In genomic region chr12:119704065-119704747, GRCh38 we compare ENCODE assay signal across 15 cellular contexts. TPM values are rescaled to one million over a fixed set of nuclear protein-coding genes. Genes with fewer than 3 reads are reported as not detected.
A peak's percentile ranks its signal among the peaks of the same experiment; 100 is the strongest.
DNase-seq lines count a peak whose midpoint lies in the region; ATAC-seq and TF ChIP-seq lines count a peak whose summit lies in the region.
"Had no signal": no experiment of that assay in that cellular context is flagged by ENCODE, and none has a peak within 500 bp of the region (broad histone marks: within the 10 kb centered on the region; RNA-seq: fewer than 3 reads in every experiment).

No MANE protein-coding gene starts in this region.

- H3K36me3 ChIP-seq in gastroesophageal sphincter (no peaks in the 10 kb centered on the region), left lung (peaks cover 0 to 32% of the 10 kb centered on the region in 2 donors)

- H3K4me3 ChIP-seq in gastroesophageal sphincter, result no peak overlapping the region
- no peak overlapping the region for H3K4me3 ChIP-seq in left lung

- intact Hi-C loops in sciatic nerve (cut with DNase I) (no loop called here), left lung (cut with DNase I) (no loop called here)

- TF ChIP-seq POLR2A in gastroesophageal sphincter (IDR thresholded peaks at IDR 0.05), result no peak
- no peak for TF ChIP-seq POLR2A in GM18505 (IDR thresholded peaks at IDR 0.05; ENCODE audit: borderline replicate concordance, extremely low read depth, insufficient read depth, insufficient read length)

- H3K27ac ChIP-seq in RWPE1 (peak overlapping the region; percentile 23; the same call in 1 of the 2 replicates), gastroesophageal sphincter (peak overlapping the region in 1 of 4 donors; percentile 19), left lung (no peak overlapping the region)

- no peak for TF ChIP-seq EP300 in gastroesophageal sphincter (IDR thresholded peaks at IDR 0.05)

- WGBS in gastroesophageal sphincter (ENCODE audit: low coverage in 1 of 2), 2 donors, result 63 to 92% methylated on average over 4 to 5 of the region's 16 CpGs

- DNase-seq in GM04503 (ENCODE audit: low read depth), result peak; percentile 35
- peak; percentile 13 for DNase-seq in RWPE1 (ENCODE audit: low spot score)
- no peak for DNase-seq in sciatic nerve (ENCODE audit: low spot score)
- no peak for DNase-seq in left lung
- DNase-seq in 8988T, result no peak
- no peak for DNase-seq in stimulated activated CD4-positive, alpha-beta T cell treated with anti-CD3 and anti-CD28 coated beads, Interleukin-2, amount 100 ng/mL, for 48 hours
- DNase-seq: activated naive CD4-positive, alpha-beta T cell treated with anti-CD3 and anti-CD28 coated beads, Interleukin-2, amount 10 ng/mL, durations not matched to agents 7 days and 5 days; CD4-positive, alpha-beta memory T cell; erythroblast; GDM1; NCI-H526; SHP77; stimulated activated naive CD8-positive, alpha-beta T cell treated with anti-CD3 and anti-CD28 coated beads, Interleukin-15, amount 100 ng/mL, for 72 hours had no signal

- TF ChIP-seq CTCF in RWPE1 (conservative IDR thresholded peaks at IDR 0.05; ENCODE audit: low read depth) (no peak), gastroesophageal sphincter (IDR thresholded peaks at IDR 0.05) (no peak), left lung (IDR thresholded peaks at IDR 0.05) (no peak)

- CTCF ChIA-PET in RWPE1 (lab: Yijun Ruan, JAX), result no interaction called here

- ATAC-seq in gastroesophageal sphincter (peak; percentile 46), sciatic nerve (peak; percentile 74), left lung (no peak), GM18505 (IDR thresholded peaks at IDR 0.05; ENCODE audit: unreplicated experiment) (no peak)
- ATAC-seq: stimulated activated naive CD8-positive, alpha-beta T cell treated with anti-CD3 and anti-CD28 coated beads, Interleukin-15, amount 100 ng/mL, for 72 hours had no signal

- POLR2A ChIA-PET in RWPE1 (lab: Yijun Ruan, JAX; ENCODE audit: low non-redundant PET), result no interaction called here

- H3K4me1 ChIP-seq in gastroesophageal sphincter, result no peaks in the 10 kb centered on the region
- H3K4me1 ChIP-seq in left lung, result no peaks in the 10 kb centered on the region

- H3K9me3 ChIP-seq in gastroesophageal sphincter (no peaks in the 10 kb centered on the region), left lung (no peaks in the 10 kb centered on the region)

- H3K27me3 ChIP-seq in gastroesophageal sphincter (no peaks in the 10 kb centered on the region), left lung (no peaks in the 10 kb centered on the region)

RNA-seq across cellular contexts. Expression of gene PRKAB1, which starts 36.3 kb away (rescaled TPM):
- total RNA-seq in gastroesophageal sphincter, result 100 to 1,000 TPM in 1 of 4 donors, 10 to 100 TPM in 3; 23.3 to 137 (median 37.2) TPM
- total RNA-seq in sciatic nerve, result 31.7 TPM
- total RNA-seq in left lung, result 10 to 100 TPM; 31.8 to 53.3 TPM

Comparison
In these comparisons a context has a peak if more than half of its experiments do, and no peak if none do; other contexts are left out.
1. DNase-seq: peak in GM04503 (single experiment) and RWPE1 (single experiment); none in sciatic nerve (single experiment), left lung (0 of 2), 8988T (single experiment) and stimulated activated CD4-positive, alpha-beta T cell treated with anti-CD3 and anti-CD28 coated beads, Interleukin-2, amount 100 ng/mL, for 48 hours (0 of 2).
2. ATAC-seq: peak in gastroesophageal sphincter (single experiment) and sciatic nerve (single experiment); none in left lung (single experiment) and GM18505 (single experiment).